ENCODE assay signal across 1 cellular context in genomic region chr16:69465083-69465721, GRCh38.
TF ChIP-seq lines count a peak whose summit lies in the region.

No MANE protein-coding gene starts in this region.

TF ChIP-seq in HepG2, 621 proteins besides CTCF, POLR2A, EP300 and RAD21 (continued from another document and continues in another):
- TF ChIP-seq TP53 (CRISPR knock-in tag; conservative IDR thresholded peaks at IDR 0.05) (no peak), SP4 (CRISPR knock-in tag; IDR thresholded peaks at IDR 0.05) (peak; percentile 64), XRCC5 (optimal IDR thresholded peaks at IDR 0.05; ENCODE audit: low read length) (no peak), ZNF343 (CRISPR knock-in tag; IDR thresholded peaks at IDR 0.05) (no peak), NCOA5 (CRISPR knock-in tag; IDR thresholded peaks at IDR 0.05) (no peak), NR2F2 (IDR thresholded peaks at IDR 0.05; ENCODE audit: borderline replicate concordance, low read depth) (peak; percentile 42; the same call in 1 of the 2 replicates), ZBTB1 (CRISPR knock-in tag; IDR thresholded peaks at IDR 0.05; ENCODE audit: borderline replicate concordance) (no peak), PRDM15 (CRISPR knock-in tag; IDR thresholded peaks at IDR 0.05) (no peak), AGO1 (IDR thresholded peaks at IDR 0.05; ENCODE audit: low read depth, low read length, poor library complexity, severe bottlenecking) (no peak), NFE2L2 (IDR thresholded peaks at IDR 0.05; ENCODE audit: low read length) (no peak), ZNF382 (CRISPR knock-in tag; IDR thresholded peaks at IDR 0.05; ENCODE audit: borderline replicate concordance) (no peak), PTBP1 (IDR thresholded peaks at IDR 0.05; ENCODE audit: low read depth, low read length, poor library complexity, severe bottlenecking) (no peak), ZNF687 (CRISPR knock-in tag; IDR thresholded peaks at IDR 0.05) (peak; percentile 47; the same call in 1 of the 2 replicates), ZNF850 (CRISPR knock-in tag; conservative IDR thresholded peaks at IDR 0.05) (no peak), ZNF431 (CRISPR knock-in tag; IDR thresholded peaks at IDR 0.05; ENCODE audit: borderline replicate concordance, low read depth) (no peak), PBX2 (CRISPR knock-in tag; IDR thresholded peaks at IDR 0.05) (no peak), ZNF543 (CRISPR knock-in tag; IDR thresholded peaks at IDR 0.05) (no peak), UBTF (CRISPR knock-in tag; IDR thresholded peaks at IDR 0.05) (no peak), ZBTB34 (CRISPR knock-in tag; IDR thresholded peaks at IDR 0.05) (no peak), ZFYVE20 (CRISPR knock-in tag; IDR thresholded peaks at IDR 0.05; ENCODE audit: borderline replicate concordance, low read depth) (no peak), TBL1XR1 (IDR thresholded peaks at IDR 0.05; ENCODE audit: borderline replicate concordance, low read length, partially characterized antibody) (no peak), XBP1 (CRISPR knock-in tag; IDR thresholded peaks at IDR 0.05) (no peak), ASH2L (IDR thresholded peaks at IDR 0.05; ENCODE audit: insufficient read length, low read depth, low read length) (peak; percentile 12), NONO (IDR thresholded peaks at IDR 0.05) (no peak), NONO (CRISPR knock-in tag; conservative IDR thresholded peaks at IDR 0.05) (no peak), ZNF550 (CRISPR knock-in tag; IDR thresholded peaks at IDR 0.05; ENCODE audit: borderline replicate concordance) (no peak), TEAD2 (CRISPR knock-in tag; IDR thresholded peaks at IDR 0.05) (no peak), FOXP4 (CRISPR knock-in tag; IDR thresholded peaks at IDR 0.05) (peak; percentile 65; the same call in 1 of the 2 replicates), ZNF841 (CRISPR knock-in tag; IDR thresholded peaks at IDR 0.05; ENCODE audit: borderline replicate concordance) (no peak), ZNF589 (CRISPR knock-in tag; conservative IDR thresholded peaks at IDR 0.05) (no peak), PAWR (CRISPR knock-in tag; IDR thresholded peaks at IDR 0.05; ENCODE audit: borderline replicate concordance) (no peak), FLYWCH1 (CRISPR knock-in tag; IDR thresholded peaks at IDR 0.05) (no peak), ZNF460 (CRISPR knock-in tag; IDR thresholded peaks at IDR 0.05; ENCODE audit: borderline replicate concordance) (no peak), SNAPC2 (CRISPR knock-in tag; IDR thresholded peaks at IDR 0.05) (no peak)
- TF ChIP-seq, protein P1, sequence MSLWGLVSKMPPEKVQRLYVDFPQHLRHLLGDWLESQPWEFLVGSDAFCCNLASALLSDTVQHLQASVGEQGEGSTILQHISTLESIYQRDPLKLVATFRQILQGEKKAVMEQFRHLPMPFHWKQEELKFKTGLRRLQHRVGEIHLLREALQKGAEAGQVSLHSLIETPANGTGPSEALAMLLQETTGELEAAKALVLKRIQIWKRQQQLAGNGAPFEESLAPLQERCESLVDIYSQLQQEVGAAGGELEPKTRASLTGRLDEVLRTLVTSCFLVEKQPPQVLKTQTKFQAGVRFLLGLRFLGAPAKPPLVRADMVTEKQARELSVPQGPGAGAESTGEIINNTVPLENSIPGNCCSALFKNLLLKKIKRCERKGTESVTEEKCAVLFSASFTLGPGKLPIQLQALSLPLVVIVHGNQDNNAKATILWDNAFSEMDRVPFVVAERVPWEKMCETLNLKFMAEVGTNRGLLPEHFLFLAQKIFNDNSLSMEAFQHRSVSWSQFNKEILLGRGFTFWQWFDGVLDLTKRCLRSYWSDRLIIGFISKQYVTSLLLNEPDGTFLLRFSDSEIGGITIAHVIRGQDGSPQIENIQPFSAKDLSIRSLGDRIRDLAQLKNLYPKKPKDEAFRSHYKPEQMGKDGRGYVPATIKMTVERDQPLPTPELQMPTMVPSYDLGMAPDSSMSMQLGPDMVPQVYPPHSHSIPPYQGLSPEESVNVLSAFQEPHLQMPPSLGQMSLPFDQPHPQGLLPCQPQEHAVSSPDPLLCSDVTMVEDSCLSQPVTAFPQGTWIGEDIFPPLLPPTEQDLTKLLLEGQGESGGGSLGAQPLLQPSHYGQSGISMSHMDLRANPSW (CRISPR knock-in tag; IDR thresholded peaks at IDR 0.05; ENCODE audit: borderline replicate concordance) = 0 out of 2 replicates have a peak, but pooled peaks have one; percentile 40
- TF ChIP-seq, protein P2, sequence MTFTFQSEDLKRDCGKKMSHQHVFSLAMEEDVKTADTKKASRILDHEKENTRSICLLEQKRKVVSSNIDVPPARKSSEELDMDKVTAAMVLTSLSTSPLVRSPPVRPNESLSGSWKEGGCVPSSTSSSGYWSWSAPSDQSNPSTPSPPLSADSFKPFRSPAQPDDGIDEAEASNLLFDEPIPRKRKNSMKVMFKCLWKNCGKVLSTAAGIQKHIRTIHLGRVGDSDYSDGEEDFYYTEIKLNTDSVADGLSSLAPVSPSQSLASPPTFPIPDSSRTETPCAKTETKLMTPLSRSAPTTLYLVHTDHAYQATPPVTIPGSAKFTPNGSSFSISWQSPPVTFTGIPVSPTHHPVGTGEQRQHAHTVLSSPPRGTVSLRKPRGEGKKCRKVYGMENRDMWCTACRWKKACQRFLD (CRISPR knock-in tag; IDR thresholded peaks at IDR 0.05; ENCODE audit: borderline replicate concordance) = no peak
